8 cellular contexts compared by ENCODE assay signal in genomic region chr4:3291411-3291968, GRCh38. TPM values are rescaled to one million over a fixed set of nuclear protein-coding genes. Genes with fewer than 3 reads are reported as not detected.
DNase-seq lines count a peak whose midpoint lies in the region; ATAC-seq and TF ChIP-seq lines count a peak whose summit lies in the region.

No MANE protein-coding gene starts in this region.

- H3K4me1 ChIP-seq in cardiac muscle cell (ENCODE audit: low read depth) (peaks cover 12% of the 10 kb centered on the region), rectal smooth muscle tissue (ENCODE audit: control insufficient read depth, insufficient read depth, low read length) (peaks cover 6% of the 10 kb centered on the region)

- peak overlapping the region; percentile 52 for H3K4me3 ChIP-seq in cardiac muscle cell
- peak overlapping the region; percentile 92 for H3K4me3 ChIP-seq in rectal smooth muscle tissue (ENCODE audit: low read length)

- H3K27me3 ChIP-seq in cardiac muscle cell (no peaks in the 10 kb centered on the region), rectal smooth muscle tissue (ENCODE audit: control insufficient read depth, insufficient read depth, low read length) (peaks cover under 1% of the 10 kb centered on the region)

- H3K36me3 ChIP-seq in cardiac muscle cell (no peaks in the 10 kb centered on the region), rectal smooth muscle tissue (ENCODE audit: control insufficient read depth, insufficient read depth, low read length) (no peaks in the 10 kb centered on the region)

- no peak overlapping the region for H3K27ac ChIP-seq in cardiac muscle cell
- peak overlapping the region; percentile 91 for H3K27ac ChIP-seq in rectal smooth muscle tissue (ENCODE audit: low read depth, low read length)

- H3K4me3 Mint-ChIP-seq in WTC11: peak overlapping the region; percentile 79

- ATAC-seq in WTC11 (peak; percentile 3), HG03175 (IDR thresholded peaks at IDR 0.05; ENCODE audit: unreplicated experiment) (no peak)

- H3K27me3 Mint-ChIP-seq in WTC11 (ENCODE audit: low read depth): peaks cover 23% of the 10 kb centered on the region

- no peaks in the 10 kb centered on the region for H3K9me3 ChIP-seq in cardiac muscle cell (ENCODE audit: low read depth)

- no peaks in the 10 kb centered on the region for H3K36me3 Mint-ChIP-seq in WTC11

- H3K9ac ChIP-seq in rectal smooth muscle tissue (ENCODE audit: low read length): peak overlapping the region; percentile 59

- H3K4me1 Mint-ChIP-seq in WTC11: peaks cover 20% of the 10 kb centered on the region

- H3K9me3 Mint-ChIP-seq in WTC11: no peaks in the 10 kb centered on the region

- H3K27ac Mint-ChIP-seq in WTC11: peak overlapping the region; percentile 53

- TF ChIP-seq CTCF in WTC11 (IDR thresholded peaks at IDR 0.05) (no peak), cardiac muscle cell (IDR thresholded peaks at IDR 0.05; ENCODE audit: low read depth, low read length) (no peak)

- DNase-seq in NCI-H345 treated with DMSO at 0.1 percent for 48 hours (lab: John Stamatoyannopoulos, UW; ENCODE audit: unreplicated experiment) (peak; percentile 38), NCI-H345 (lab: John Stamatoyannopoulos, UW) (no peak), WTC11 (ENCODE audit: low spot score) (peak; percentile 57), cardiac muscle cell (ENCODE audit: low read depth in 1 of 2, low spot score in 1 of 2) (peak in 1 of 2 donors; percentile 32), SHP77 treated with DMSO at 0.1 percent for 48 hours (lab: John Stamatoyannopoulos, UW) (no peak), NCI-H2227 treated with DMSO at 0.1 percent for 48 hours (lab: John Stamatoyannopoulos, UW) (no peak)

- CTCF ChIA-PET in WTC11 (lab: Charles Lee): interaction anchor here (1.1 to 3.7 kb wide), 5 partner anchors 27 to 190 kb away, joined by 3 to 45 read pairs (median 8); no protein-coding TSS in a partner anchor

- POLR2A ChIA-PET in WTC11 (lab: Charles Lee): interaction anchor here (1.2 kb wide), 1 partner anchor 200 kb away, joined by 4 read pairs; no protein-coding TSS in a partner anchor

TF ChIP-seq in WTC11, 78 proteins besides CTCF, POLR2A, EP300 and RAD21:
- TF ChIP-seq JAZF1 (CRISPR knock-in tag; IDR thresholded peaks at IDR 0.05) (no peak), TP53 (CRISPR knock-in tag; IDR thresholded peaks at IDR 0.05) (0 out of 2 replicates have a peak, but pooled peaks have one; percentile 28), ZNF423 (CRISPR knock-in tag; IDR thresholded peaks at IDR 0.05) (peak; percentile 66), PREB (CRISPR knock-in tag; IDR thresholded peaks at IDR 0.05; ENCODE audit: borderline replicate concordance) (no peak), ZNF232 (CRISPR knock-in tag; IDR thresholded peaks at IDR 0.05) (no peak), IRF2 (CRISPR knock-in tag; IDR thresholded peaks at IDR 0.05; ENCODE audit: borderline replicate concordance, low read depth) (no peak), CREM (CRISPR knock-in tag; IDR thresholded peaks at IDR 0.05) (no peak), IRF1 (CRISPR knock-in tag; IDR thresholded peaks at IDR 0.05) (no peak), SMAD4 (CRISPR knock-in tag; IDR thresholded peaks at IDR 0.05) (no peak), MAX (CRISPR knock-in tag; IDR thresholded peaks at IDR 0.05) (no peak), JUN (CRISPR knock-in tag; IDR thresholded peaks at IDR 0.05) (no peak), KAT7 (CRISPR knock-in tag; IDR thresholded peaks at IDR 0.05; ENCODE audit: borderline replicate concordance) (no peak), ZNF263 (CRISPR knock-in tag; IDR thresholded peaks at IDR 0.05; ENCODE audit: low read depth) (no peak), ETV6 (CRISPR knock-in tag; IDR thresholded peaks at IDR 0.05) (no peak)
- TF ChIP-seq, protein P1, sequence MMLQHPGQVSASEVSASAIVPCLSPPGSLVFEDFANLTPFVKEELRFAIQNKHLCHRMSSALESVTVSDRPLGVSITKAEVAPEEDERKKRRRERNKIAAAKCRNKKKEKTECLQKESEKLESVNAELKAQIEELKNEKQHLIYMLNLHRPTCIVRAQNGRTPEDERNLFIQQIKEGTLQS (CRISPR knock-in tag; conservative IDR thresholded peaks at IDR 0.05): no peak
- TF ChIP-seq, protein P2, sequence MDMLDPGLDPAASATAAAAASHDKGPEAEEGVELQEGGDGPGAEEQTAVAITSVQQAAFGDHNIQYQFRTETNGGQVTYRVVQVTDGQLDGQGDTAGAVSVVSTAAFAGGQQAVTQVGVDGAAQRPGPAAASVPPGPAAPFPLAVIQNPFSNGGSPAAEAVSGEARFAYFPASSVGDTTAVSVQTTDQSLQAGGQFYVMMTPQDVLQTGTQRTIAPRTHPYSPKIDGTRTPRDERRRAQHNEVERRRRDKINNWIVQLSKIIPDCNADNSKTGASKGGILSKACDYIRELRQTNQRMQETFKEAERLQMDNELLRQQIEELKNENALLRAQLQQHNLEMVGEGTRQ (CRISPR knock-in tag; IDR thresholded peaks at IDR 0.05): 0 out of 2 replicates have a peak, but pooled peaks have one; percentile 0
- TF ChIP-seq, protein P3, sequence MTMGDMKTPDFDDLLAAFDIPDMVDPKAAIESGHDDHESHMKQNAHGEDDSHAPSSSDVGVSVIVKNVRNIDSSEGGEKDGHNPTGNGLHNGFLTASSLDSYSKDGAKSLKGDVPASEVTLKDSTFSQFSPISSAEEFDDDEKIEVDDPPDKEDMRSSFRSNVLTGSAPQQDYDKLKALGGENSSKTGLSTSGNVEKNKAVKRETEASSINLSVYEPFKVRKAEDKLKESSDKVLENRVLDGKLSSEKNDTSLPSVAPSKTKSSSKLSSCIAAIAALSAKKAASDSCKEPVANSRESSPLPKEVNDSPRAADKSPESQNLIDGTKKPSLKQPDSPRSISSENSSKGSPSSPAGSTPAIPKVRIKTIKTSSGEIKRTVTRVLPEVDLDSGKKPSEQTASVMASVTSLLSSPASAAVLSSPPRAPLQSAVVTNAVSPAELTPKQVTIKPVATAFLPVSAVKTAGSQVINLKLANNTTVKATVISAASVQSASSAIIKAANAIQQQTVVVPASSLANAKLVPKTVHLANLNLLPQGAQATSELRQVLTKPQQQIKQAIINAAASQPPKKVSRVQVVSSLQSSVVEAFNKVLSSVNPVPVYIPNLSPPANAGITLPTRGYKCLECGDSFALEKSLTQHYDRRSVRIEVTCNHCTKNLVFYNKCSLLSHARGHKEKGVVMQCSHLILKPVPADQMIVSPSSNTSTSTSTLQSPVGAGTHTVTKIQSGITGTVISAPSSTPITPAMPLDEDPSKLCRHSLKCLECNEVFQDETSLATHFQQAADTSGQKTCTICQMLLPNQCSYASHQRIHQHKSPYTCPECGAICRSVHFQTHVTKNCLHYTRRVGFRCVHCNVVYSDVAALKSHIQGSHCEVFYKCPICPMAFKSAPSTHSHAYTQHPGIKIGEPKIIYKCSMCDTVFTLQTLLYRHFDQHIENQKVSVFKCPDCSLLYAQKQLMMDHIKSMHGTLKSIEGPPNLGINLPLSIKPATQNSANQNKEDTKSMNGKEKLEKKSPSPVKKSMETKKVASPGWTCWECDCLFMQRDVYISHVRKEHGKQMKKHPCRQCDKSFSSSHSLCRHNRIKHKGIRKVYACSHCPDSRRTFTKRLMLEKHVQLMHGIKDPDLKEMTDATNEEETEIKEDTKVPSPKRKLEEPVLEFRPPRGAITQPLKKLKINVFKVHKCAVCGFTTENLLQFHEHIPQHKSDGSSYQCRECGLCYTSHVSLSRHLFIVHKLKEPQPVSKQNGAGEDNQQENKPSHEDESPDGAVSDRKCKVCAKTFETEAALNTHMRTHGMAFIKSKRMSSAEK (CRISPR knock-in tag; IDR thresholded peaks at IDR 0.05; ENCODE audit: borderline replicate concordance): no peak

RNA-seq across cellular contexts. Expression of gene RGS12, which starts 1.3 kb away (rescaled TPM):
- 21.0 to 24.7 TPM (median 24.2 TPM) in 3 replicates for total RNA-seq in WTC11 (2021)
- 26.8 and 40.1 TPM in 2 replicates for total RNA-seq in cardiac muscle cell
- 45.0 and 51.6 TPM in 2 replicates for polyA plus RNA-seq in cardiac muscle cell

RNA-seq across cellular contexts. Expression of gene MSANTD1, which starts 42.5 kb away (rescaled TPM):
- total RNA-seq in WTC11 (2021) (0.98 to 1.1 TPM (median 0.99 TPM) in 3 replicates), cardiac muscle cell (1.4 and 2.7 TPM in 2 replicates)
- 0.37 and 0.92 TPM in 2 replicates for polyA plus RNA-seq in cardiac muscle cell

Comparison
In these comparisons a context has a peak if more than half of its experiments do, and no peak if none do; other contexts are left out.
1. DNase-seq: peak in NCI-H345 treated with DMSO at 0.1 percent for 48 hours (single experiment) and WTC11 (single experiment); none in NCI-H345 (single experiment), SHP77 treated with DMSO at 0.1 percent for 48 hours (single experiment) and NCI-H2227 treated with DMSO at 0.1 percent for 48 hours (single experiment).